8 cellular contexts compared by ENCODE assay signal in genomic region chr1:167714851-167715652, GRCh38. TPM values are rescaled to one million over a fixed set of nuclear protein-coding genes. Genes with fewer than 3 reads are reported as not detected.
DNase-seq lines count a peak whose midpoint lies in the region; ATAC-seq and TF ChIP-seq lines count a peak whose summit lies in the region.

No MANE protein-coding gene starts in this region.

- H3K18ac ChIP-seq in trophoblast cell (ENCODE audit: low read length) = no peak overlapping the region

- in situ Hi-C loops in transverse colon (cut with MboI; ENCODE audit: low pct_ligation_motif_present in 1 of 4, low pct_unique_long_range_greater_than_20kb in 1 of 4, low sequenced_read_pairs in 3 of 4) = loop anchor here in 2 of 4 donors (25.0 kb wide), 1 partner anchor 222 kb away; the partner anchor contains the start of genes DCAF6 (in 2 of the 2) and MPC2 (in 2 of the 2)

- peak overlapping the region; percentile 42 for H2BK12ac ChIP-seq in trophoblast cell (ENCODE audit: low read length)

- H3K4me3 Mint-ChIP-seq in activated naive CD8-positive, alpha-beta T cell treated with anti-CD3 and anti-CD28 coated beads, Interleukin-2, amount 10 ng/mL, durations not matched to agents 7 days and 5 days = peak overlapping the region; percentile 91

- TF ChIP-seq POLR2A in NB4 (IDR thresholded peaks at IDR 0.05; ENCODE audit: extremely low read depth, insufficient read length) (no peak), transverse colon (IDR thresholded peaks at IDR 0.05) (no peak)

- H3K4me2 ChIP-seq in trophoblast cell (ENCODE audit: low read length) = peak overlapping the region; percentile 64

- peak; percentile 38 for ATAC-seq in HG02588 (IDR thresholded peaks at IDR 0.05; ENCODE audit: unreplicated experiment)
- peak; percentile 55 for ATAC-seq in SK-N-SH treated with all-trans-retinoic acid at 6 μM for 48 hours
- peak; percentile 51 for ATAC-seq in activated naive CD8-positive, alpha-beta T cell treated with anti-CD3 and anti-CD28 coated beads, Interleukin-2, amount 10 ng/mL, durations not matched to agents 7 days and 5 days (ENCODE audit: low read depth)
- peak; percentile 69 for ATAC-seq in Right ventricle myocardium superior (ENCODE audit: poor library complexity)

- H3K4ac ChIP-seq in trophoblast cell (ENCODE audit: low read depth, low read length) = no peak overlapping the region

- no peak for TF ChIP-seq EP300 in transverse colon (IDR thresholded peaks at IDR 0.05; ENCODE audit: low read depth)

- no peak overlapping the region for H3K23ac ChIP-seq in trophoblast cell (ENCODE audit: low read length)

- H2AFZ ChIP-seq in trophoblast cell (ENCODE audit: insufficient read depth, low read length, poor library complexity) = peak overlapping the region; percentile 34

- peak overlapping the region; percentile 44 for H3K9ac ChIP-seq in trophoblast cell (ENCODE audit: low read length)

- no peaks in the 10 kb centered on the region for H3K9me3 Mint-ChIP-seq in activated naive CD8-positive, alpha-beta T cell treated with anti-CD3 and anti-CD28 coated beads, Interleukin-2, amount 10 ng/mL, durations not matched to agents 7 days and 5 days

- DNase-seq in GM06990 (ENCODE audit: extremely low read depth, insufficient read length) (peak; percentile 83), NB4 (ENCODE audit: low read depth) (peak; percentile 87), Right ventricle myocardium superior (peak; percentile 88), trophoblast cell (peak; percentile 87 to 97), transverse colon (peak; percentile 90)
- DNase-seq in activated naive CD8-positive, alpha-beta T cell treated with anti-CD3 and anti-CD28 coated beads, Interleukin-2, amount 10 ng/mL, durations not matched to agents 7 days and 5 days = peak; percentile 84

- TF ChIP-seq CTCF in GM06990 (IDR thresholded peaks at IDR 0.05; ENCODE audit: insufficient read depth, low read length, poor library complexity, severe bottlenecking) (peak; percentile 90), NB4 (IDR thresholded peaks at IDR 0.05; ENCODE audit: low read depth, low read length) (peak; percentile 80), transverse colon (IDR thresholded peaks at IDR 0.05) (peak; percentile 78 to 98 (median 83))

- H4K8ac ChIP-seq in trophoblast cell (ENCODE audit: low read depth, low read length) = peak overlapping the region; percentile 55

- H3K27ac Mint-ChIP-seq in activated naive CD8-positive, alpha-beta T cell treated with anti-CD3 and anti-CD28 coated beads, Interleukin-2, amount 10 ng/mL, durations not matched to agents 7 days and 5 days = peak overlapping the region; percentile 97

- POLR2A ChIA-PET in activated naive CD8-positive, alpha-beta T cell treated with anti-CD3 and anti-CD28 coated beads, Interleukin-2, amount 10 ng/mL, durations not matched to agents 7 days and 5 days (lab: Charles Lee) = interaction anchor here (1.1 to 2.7 kb wide), 5 partner anchors 47 to 222 kb away, joined by 3 to 18 read pairs (median 6); partner anchors contain the start of genes CREG1, DCAF6 and MPC2

- H2BK5ac ChIP-seq in trophoblast cell (ENCODE audit: low read depth, low read length, poor library complexity) = peak overlapping the region; percentile 52

- no peak overlapping the region for H2AK5ac ChIP-seq in trophoblast cell (ENCODE audit: low read length)

- no CpG with 5 or more reads among the region's 30 CpGs for WGBS in trophoblast cell (ENCODE audit: extremely low coverage, insufficient coverage, insufficient read length)
- WGBS in transverse colon (ENCODE audit: low coverage in 1 of 2), 2 donors = 0% methylated on average over 8 to 30 of the region's 30 CpGs

- peak overlapping the region; percentile 16 for H3K14ac ChIP-seq in trophoblast cell (ENCODE audit: low read length)

- H3K4me1 Mint-ChIP-seq in activated naive CD8-positive, alpha-beta T cell treated with anti-CD3 and anti-CD28 coated beads, Interleukin-2, amount 10 ng/mL, durations not matched to agents 7 days and 5 days = peaks cover 39% of the 10 kb centered on the region

- H3K27me3 ChIP-seq in GM06990 (replicated peaks; ENCODE audit: control insufficient read depth, insufficient read depth, low read length) (no peaks in the 10 kb centered on the region), trophoblast cell (ENCODE audit: insufficient read depth, low read length) (no peaks in the 10 kb centered on the region), transverse colon (no peaks in the 10 kb centered on the region)

- peaks cover 14 to 18% of the 10 kb centered on the region in 2 experiments for H3K4me1 ChIP-seq in trophoblast cell (ENCODE audit: control insufficient read depth in 1 of 2, insufficient read depth in 2 of 2, low read length in 2 of 2)
- peaks cover 0 to 24% (median 13%) of the 10 kb centered on the region in 4 donors for H3K4me1 ChIP-seq in transverse colon

- peak overlapping the region; percentile 54 for H2BK120ac ChIP-seq in trophoblast cell (ENCODE audit: insufficient read depth, low read length, poor library complexity)

- H3K79me1 ChIP-seq in trophoblast cell (ENCODE audit: low read length) = peaks cover 29% of the 10 kb centered on the region

- no peaks in the 10 kb centered on the region for H3K36me3 ChIP-seq in GM06990 (ENCODE audit: control insufficient read depth, insufficient read depth, low read length)
- H3K36me3 ChIP-seq in trophoblast cell (ENCODE audit: control insufficient read depth in 1 of 2, insufficient read depth in 2 of 2, low read length in 2 of 2) = no peaks in the 10 kb centered on the region
- no peaks in the 10 kb centered on the region for H3K36me3 ChIP-seq in transverse colon

- peaks cover 9% of the 10 kb centered on the region for H3K79me2 ChIP-seq in trophoblast cell (ENCODE audit: control insufficient read depth, insufficient read depth, low read length, poor library complexity)

- H3K27ac ChIP-seq in trophoblast cell (ENCODE audit: low read depth, low read length) (peak overlapping the region; percentile 26), transverse colon (peak overlapping the region; percentile 83 to 92 (median 88))

- H4K91ac ChIP-seq in trophoblast cell (ENCODE audit: low read depth, low read length) = peak overlapping the region; percentile 23

- peak overlapping the region; percentile 29 for H4K12ac ChIP-seq in trophoblast cell (ENCODE audit: low read depth, low read length)

- peak overlapping the region; percentile 72 for H3K4me3 ChIP-seq in GM06990 (replicated peaks; ENCODE audit: low read depth, low read length)
- H3K4me3 ChIP-seq in NB4 (ENCODE audit: low read depth, low read length) = peak overlapping the region; percentile 96
- peak overlapping the region; percentile 63 for H3K4me3 ChIP-seq in trophoblast cell (ENCODE audit: low read depth, low read length)
- H3K4me3 ChIP-seq in transverse colon = peak overlapping the region; percentile 35 to 62 (median 47)

- no peaks in the 10 kb centered on the region for H3K9me3 ChIP-seq in trophoblast cell (ENCODE audit: insufficient read depth, low read depth, low read length)
- no peaks in the 10 kb centered on the region for H3K9me3 ChIP-seq in transverse colon

- H3K36me3 Mint-ChIP-seq in activated naive CD8-positive, alpha-beta T cell treated with anti-CD3 and anti-CD28 coated beads, Interleukin-2, amount 10 ng/mL, durations not matched to agents 7 days and 5 days = peaks cover 6% of the 10 kb centered on the region

- intact Hi-C loops in Right ventricle myocardium superior (cut with DNase I) (no loop called here), transverse colon (cut with DNase I; ENCODE audit: low total_unique reads) (loop anchor here (5.0 kb wide), 1 partner anchor 87 kb away; no protein-coding TSS in a partner anchor)

- H3K27me3 Mint-ChIP-seq in activated naive CD8-positive, alpha-beta T cell treated with anti-CD3 and anti-CD28 coated beads, Interleukin-2, amount 10 ng/mL, durations not matched to agents 7 days and 5 days = peaks cover 3% of the 10 kb centered on the region

TF ChIP-seq in SK-N-SH treated with all-trans-retinoic acid at 6 μM for 48 hours, 23 proteins besides CTCF, POLR2A, EP300 and RAD21 (continues in another document):
- TF ChIP-seq CREB5 (CRISPR knock-in tag; IDR thresholded peaks at IDR 0.05; ENCODE audit: low read depth) (no peak), RARB (CRISPR knock-in tag; IDR thresholded peaks at IDR 0.05) (0 out of 2 replicates have a peak, but pooled peaks have one; percentile 24), POU6F1 (CRISPR knock-in tag; IDR thresholded peaks at IDR 0.05; ENCODE audit: borderline replicate concordance, low read depth) (no peak)

RNA-seq across cellular contexts. Expression of gene MPZL1, which starts 6.7 kb away (rescaled TPM):
- total RNA-seq in activated naive CD8-positive, alpha-beta T cell treated with anti-CD3 and anti-CD28 coated beads, Interleukin-2, amount 10 ng/mL, durations not matched to agents 7 days and 5 days = 1 to 10 TPM; 8.5 to 9.3 TPM
- 34.4 TPM for total RNA-seq in Right ventricle myocardium superior
- 335 and 346 TPM in 2 replicates for polyA plus RNA-seq in trophoblast cell (2013)
- 10 to 100 TPM; 32.9 to 79.5 (median 58.2) TPM for total RNA-seq in transverse colon

Comparison
In these comparisons a context has a peak if more than half of its experiments do, and no peak if none do; other contexts are left out.
1. Peak in every context shown above with its lines: DNase-seq, ATAC-seq, H3K4me3 ChIP-seq and H3K27ac ChIP-seq.